ENCODE assay signal across 19 cellular contexts in the genomic region with DNA sequence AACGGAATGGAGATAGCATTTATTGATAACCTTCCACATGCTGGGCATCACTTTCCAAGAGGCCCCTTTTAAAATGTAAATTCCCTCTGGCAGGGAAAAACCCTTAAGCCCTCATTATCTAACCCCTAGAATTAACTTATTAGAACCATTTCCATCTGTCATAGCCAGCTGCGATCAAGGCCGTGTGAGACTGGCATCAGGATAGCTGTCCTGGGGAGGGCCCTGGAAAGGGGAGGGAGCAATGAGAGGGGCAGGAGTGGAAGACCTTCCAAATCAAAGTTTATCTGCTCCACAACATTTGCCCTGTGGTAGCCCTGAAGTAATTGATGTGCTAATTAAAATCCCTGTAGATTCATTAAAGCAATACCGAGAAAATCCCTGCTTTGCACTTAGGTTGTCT.
"Had no signal": no experiment of that assay in that cellular context is flagged by ENCODE, and none has a peak within 500 bp of the region (broad histone marks: within the 10 kb centered on the region; RNA-seq: fewer than 3 reads in every experiment).

No MANE protein-coding gene starts in this region.

- H3K4me1 Mint-ChIP-seq: nephron progenitor cell had no signal

- H3K27ac Mint-ChIP-seq: dendritic cell treated with granulocyte-macrophage colony-stimulating factor and Interleukin-4, amounts not matched to agents 40 ng/mL and 50 ng/mL, for 4 days; effector memory CD8-positive, alpha-beta T cell; naive thymus-derived CD4-positive, alpha-beta T cell; nephron progenitor cell had no signal

- H3K27ac ChIP-seq: epithelial cell of prostate, esophagus muscularis mucosa, gastrocnemius medialis, left ventricle myocardium inferior, psoas muscle, stomach, thoracic aorta had no signal

- H3K9me3 Mint-ChIP-seq: dendritic cell treated with granulocyte-macrophage colony-stimulating factor and Interleukin-4, amounts not matched to agents 40 ng/mL and 50 ng/mL, for 4 days; effector memory CD8-positive, alpha-beta T cell; nephron progenitor cell had no signal

- DNase-seq: effector memory CD8-positive, alpha-beta T cell; gastrocnemius medialis; kidney; left cardiac atrium; left ventricle myocardium inferior; naive thymus-derived CD4-positive, alpha-beta T cell; nephron progenitor cell; psoas muscle; small intestine; stimulated activated CD4-positive, alpha-beta T cell treated with anti-CD3 and anti-CD28 coated beads, Interleukin-12 subunit alpha, Interleukin-12 subunit beta, amount 100 ng/mL, for 4 hours; stimulated activated naive CD4-positive, alpha-beta T cell; stomach; substantia nigra; trophoblast cell had no signal

- H3K4me3 ChIP-seq: esophagus muscularis mucosa, gastrocnemius medialis, left ventricle myocardium inferior, lung, psoas muscle, stomach, thoracic aorta had no signal

- H3K9me3 ChIP-seq: esophagus muscularis mucosa, gastrocnemius medialis, left ventricle myocardium inferior, psoas muscle, stomach, thoracic aorta had no signal

- H3K4me1 ChIP-seq: esophagus muscularis mucosa, gastrocnemius medialis, left ventricle myocardium inferior, psoas muscle had no signal

- H3K4me3 Mint-ChIP-seq: dendritic cell treated with granulocyte-macrophage colony-stimulating factor and Interleukin-4, amounts not matched to agents 40 ng/mL and 50 ng/mL, for 4 days; effector memory CD8-positive, alpha-beta T cell; naive thymus-derived CD4-positive, alpha-beta T cell; nephron progenitor cell had no signal

- H3K27me3 Mint-ChIP-seq: effector memory CD8-positive, alpha-beta T cell had no signal

- ATAC-seq: effector memory CD8-positive, alpha-beta T cell; gastrocnemius medialis; left cardiac atrium; naive thymus-derived CD4-positive, alpha-beta T cell; psoas muscle had no signal

- H3K27me3 ChIP-seq: esophagus muscularis mucosa, gastrocnemius medialis, stomach had no signal

- H3K36me3 ChIP-seq: esophagus muscularis mucosa, gastrocnemius medialis, left ventricle myocardium inferior, stomach, thoracic aorta had no signal
